22 cellular contexts compared by ENCODE assay signal in genomic region chr13:40806241-40806640, GRCh38. TPM values are rescaled to one million over a fixed set of nuclear protein-coding genes. Genes with fewer than 3 reads are reported as not detected.
DNase-seq lines count a peak whose midpoint lies in the region; ATAC-seq and TF ChIP-seq lines count a peak whose summit lies in the region.
"Had no signal": no experiment of that assay in that cellular context is flagged by ENCODE, and none has a peak within 500 bp of the region (broad histone marks: within the 10 kb centered on the region; RNA-seq: fewer than 3 reads in every experiment).

No MANE protein-coding gene starts in this region.

- peaks cover 60% of the 10 kb centered on the region for H3K4me1 ChIP-seq in body of pancreas
- no peaks in the 10 kb centered on the region for H3K4me1 ChIP-seq in smooth muscle cell (ENCODE audit: low read depth)
- H3K4me1 ChIP-seq: A549, BE2C, HAP-1 had no signal

- H3K9ac ChIP-seq in smooth muscle cell (ENCODE audit: low read depth) = no peak overlapping the region
- H3K9ac ChIP-seq: BLaER1 treated with 17β-estradiol and CSF1 and Interleukin-3, amounts not matched to agents 10 nM and 100 nM had no signal

- H3K9me3 ChIP-seq in body of pancreas (no peaks in the 10 kb centered on the region), smooth muscle cell (replicated peaks; ENCODE audit: low read depth) (no peaks in the 10 kb centered on the region)
- H3K9me3 ChIP-seq: A549; BE2C; BLaER1 treated with 17β-estradiol and CSF1 and Interleukin-3, amounts not matched to agents 10 nM and 100 nM; HAP-1 had no signal

- peaks cover 0 to 1% of the 10 kb centered on the region in 2 donors for H3K36me3 Mint-ChIP-seq in activated T-cell treated with anti-CD3 and anti-CD28 coated beads, Interleukin-2, amount 50 U/mL, for 72 hours (ENCODE audit: insufficient read depth in 2 of 2)
- H3K36me3 Mint-ChIP-seq in nephron (ENCODE audit: low read depth) = peaks cover 75% of the 10 kb centered on the region
- H3K36me3 Mint-ChIP-seq in stimulated activated effector memory CD8-positive, alpha-beta T cell treated with anti-CD3 and anti-CD28 coated beads, Interleukin-12 subunit alpha, Interleukin-12 subunit beta, amount 100 ng/mL, for 72 hours = peaks cover 38% of the 10 kb centered on the region

- no peaks in the 10 kb centered on the region for H3K27me3 Mint-ChIP-seq in activated T-cell treated with anti-CD3 and anti-CD28 coated beads, Interleukin-2, amount 50 U/mL, for 72 hours (ENCODE audit: low read depth)
- no peaks in the 10 kb centered on the region for H3K27me3 Mint-ChIP-seq in nephron (ENCODE audit: low read depth)
- H3K27me3 Mint-ChIP-seq: CD4-positive, alpha-beta memory T cell had no signal

- ATAC-seq in activated T-cell treated with anti-CD3 and anti-CD28 coated beads, Interleukin-2, amount 50 U/mL, for 72 hours (replicated peaks in 1 of 2) = no peak
- no peak for ATAC-seq in body of pancreas
- ATAC-seq in stimulated activated effector memory CD8-positive, alpha-beta T cell treated with anti-CD3 and anti-CD28 coated beads, Interleukin-12 subunit alpha, Interleukin-12 subunit beta, amount 100 ng/mL, for 72 hours = no peak
- no peak for ATAC-seq in HG03135 (IDR thresholded peaks at IDR 0.05; ENCODE audit: unreplicated experiment)
- ATAC-seq: A549, GM23338 had no signal

- H3K27ac ChIP-seq in body of pancreas = peak overlapping the region; percentile 18 to 52 (median 31)
- H3K27ac ChIP-seq in smooth muscle cell (ENCODE audit: low read depth) = no peak overlapping the region
- H3K27ac ChIP-seq: A549; BLaER1 treated with 17β-estradiol and CSF1 and Interleukin-3, amounts not matched to agents 10 nM and 100 nM had no signal

- H3K79me2 ChIP-seq in smooth muscle cell (ENCODE audit: low read depth) = no peaks in the 10 kb centered on the region

- DNase-seq in activated T-cell treated with anti-CD3 and anti-CD28 coated beads, Interleukin-2, amount 50 U/mL, for 72 hours = no peak
- DNase-seq in activated T-cell treated with anti-CD3 and anti-CD28 coated beads, Interleukin-2, amount 50 U/mL, for 48 hours = no peak
- DNase-seq in body of pancreas (no peak), smooth muscle cell (lab: John Stamatoyannopoulos, UW; ENCODE audit: unreplicated experiment) (no peak)
- no peak for DNase-seq in stimulated activated effector memory CD8-positive, alpha-beta T cell treated with anti-CD3 and anti-CD28 coated beads, Interleukin-12 subunit alpha, Interleukin-12 subunit beta, amount 100 ng/mL, for 72 hours (ENCODE audit: low spot score in 2 of 2)
- DNase-seq: 8988T; ACHN; AML-193; BE2C; Calu3; CD4-positive, alpha-beta memory T cell; COR-L47; DMS53; EL; GDM1; HFFc6 had no signal

- H4K20me1 ChIP-seq in smooth muscle cell (ENCODE audit: low read depth) = no peaks in the 10 kb centered on the region
- H4K20me1 ChIP-seq: BLaER1 treated with 17β-estradiol and CSF1 and Interleukin-3, amounts not matched to agents 10 nM and 100 nM had no signal

- no peak for TF ChIP-seq POLR2A in body of pancreas (IDR thresholded peaks at IDR 0.05)

- H3K27ac Mint-ChIP-seq in activated T-cell treated with anti-CD3 and anti-CD28 coated beads, Interleukin-2, amount 50 U/mL, for 72 hours = peak overlapping the region; percentile 40
- peak overlapping the region in 2 of 3 experiments; percentile 62 to 79 for H3K27ac Mint-ChIP-seq in nephron
- H3K27ac Mint-ChIP-seq in stimulated activated effector memory CD8-positive, alpha-beta T cell treated with anti-CD3 and anti-CD28 coated beads, Interleukin-12 subunit alpha, Interleukin-12 subunit beta, amount 100 ng/mL, for 72 hours = peak overlapping the region; percentile 2
- H3K27ac Mint-ChIP-seq: GM23338, HFFc6 had no signal

- H3K27me3 ChIP-seq in body of pancreas (no peaks in the 10 kb centered on the region), smooth muscle cell (ENCODE audit: low read depth) (no peaks in the 10 kb centered on the region)
- H3K27me3 ChIP-seq: BE2C; BLaER1 treated with 17β-estradiol and CSF1 and Interleukin-3, amounts not matched to agents 10 nM and 100 nM had no signal

- WGBS in body of pancreas, 2 donors = 38 to 50% methylated on average over 1 of the region's 1 CpG
- 89% methylated on average over 1 of the region's 1 CpG for WGBS in smooth muscle cell (ENCODE audit: low lambda C conversion rate)

- no peaks in the 10 kb centered on the region for H3F3A ChIP-seq in smooth muscle cell (ENCODE audit: low read depth)

- no peaks in the 10 kb centered on the region for H3K9me3 Mint-ChIP-seq in activated T-cell treated with anti-CD3 and anti-CD28 coated beads, Interleukin-2, amount 50 U/mL, for 72 hours
- no peaks in the 10 kb centered on the region for H3K9me3 Mint-ChIP-seq in nephron
- H3K9me3 Mint-ChIP-seq in stimulated activated effector memory CD8-positive, alpha-beta T cell treated with anti-CD3 and anti-CD28 coated beads, Interleukin-12 subunit alpha, Interleukin-12 subunit beta, amount 100 ng/mL, for 72 hours = no peaks in the 10 kb centered on the region
- H3K9me3 Mint-ChIP-seq: CD4-positive, alpha-beta memory T cell; GM23338; HFFc6 had no signal

- H3K36me3 ChIP-seq in body of pancreas (replicated peaks in 1 of 2; ENCODE audit: insufficient read depth in 1 of 2, low read depth in 2 of 2) = peaks cover 0 to 8% of the 10 kb centered on the region in 2 donors
- H3K36me3 ChIP-seq in smooth muscle cell (ENCODE audit: low read depth) = no peaks in the 10 kb centered on the region

- H3K4me3 ChIP-seq in body of pancreas (no peak overlapping the region), smooth muscle cell (no peak overlapping the region)
- H3K4me3 ChIP-seq: A549; BLaER1 treated with 17β-estradiol and CSF1 and Interleukin-3, amounts not matched to agents 10 nM and 100 nM; GM23338; HAP-1 had no signal

- TF ChIP-seq CTCF in body of pancreas (IDR thresholded peaks at IDR 0.05) (no peak), nephron (IDR thresholded peaks at IDR 0.05; ENCODE audit: unreplicated experiment in 3 of 3) (no peak), smooth muscle cell (IDR thresholded peaks at IDR 0.05; ENCODE audit: borderline replicate concordance, insufficient read depth, poor library complexity, severe bottlenecking) (no peak)

- intact Hi-C loops in body of pancreas (cut with DNase I) = no loop called here

- H2AFZ ChIP-seq in smooth muscle cell (ENCODE audit: low read depth) = no peak overlapping the region
- H2AFZ ChIP-seq: GM23338 had no signal

- H3K4me1 Mint-ChIP-seq in activated T-cell treated with anti-CD3 and anti-CD28 coated beads, Interleukin-2, amount 50 U/mL, for 72 hours (ENCODE audit: low read depth) = no peaks in the 10 kb centered on the region
- peaks cover 7% of the 10 kb centered on the region for H3K4me1 Mint-ChIP-seq in nephron
- no peaks in the 10 kb centered on the region for H3K4me1 Mint-ChIP-seq in stimulated activated effector memory CD8-positive, alpha-beta T cell treated with anti-CD3 and anti-CD28 coated beads, Interleukin-12 subunit alpha, Interleukin-12 subunit beta, amount 100 ng/mL, for 72 hours
- H3K4me1 Mint-ChIP-seq: GM23338 had no signal

- no peak overlapping the region for H3K4me2 ChIP-seq in smooth muscle cell
- H3K4me2 ChIP-seq: A549; BLaER1 treated with 17β-estradiol and CSF1 and Interleukin-3, amounts not matched to agents 10 nM and 100 nM; GM23338 had no signal

- H3K4me3 Mint-ChIP-seq in activated T-cell treated with anti-CD3 and anti-CD28 coated beads, Interleukin-2, amount 50 U/mL, for 72 hours = no peak overlapping the region
- no peak overlapping the region for H3K4me3 Mint-ChIP-seq in nephron
- no peak overlapping the region for H3K4me3 Mint-ChIP-seq in stimulated activated effector memory CD8-positive, alpha-beta T cell treated with anti-CD3 and anti-CD28 coated beads, Interleukin-12 subunit alpha, Interleukin-12 subunit beta, amount 100 ng/mL, for 72 hours
- H3K4me3 Mint-ChIP-seq: CD4-positive, alpha-beta memory T cell; GM23338; HFFc6 had no signal

RNA-seq across cellular contexts. Expression of gene SLC25A15, which starts 16.8 kb away (rescaled TPM):
- 10 to 100 TPM; 13.0 to 14.3 TPM for total RNA-seq in activated T-cell treated with anti-CD3 and anti-CD28 coated beads, Interleukin-2, amount 50 U/mL, for 72 hours
- total RNA-seq in body of pancreas (10 to 100 TPM in 1 of 2 donors, 1 to 10 TPM in 1; 4.6 to 27.8 TPM), smooth muscle cell (11.1 and 13.6 TPM in 2 replicates)
- 4.1 and 6.3 TPM in 2 replicates for polyA plus RNA-seq in smooth muscle cell

RNA-seq across cellular contexts. Expression of gene MRPS31, which starts 35.3 kb away (rescaled TPM):
- 10 to 100 TPM; 47.8 to 52.3 TPM for total RNA-seq in activated T-cell treated with anti-CD3 and anti-CD28 coated beads, Interleukin-2, amount 50 U/mL, for 72 hours
- total RNA-seq in body of pancreas = 10 to 100 TPM; 10.9 to 11.9 TPM
- total RNA-seq in smooth muscle cell = 25.2 and 34.9 TPM in 2 replicates
- polyA plus RNA-seq in smooth muscle cell = 18.8 and 23.9 TPM in 2 replicates

Comparison
In these comparisons a context has a peak if more than half of its experiments do, and no peak if none do; other contexts are left out.
1. H3K27ac Mint-ChIP-seq: peak in every context shown above with its lines; median percentile 70 in nephron; 40 in activated T-cell treated with anti-CD3 and anti-CD28 coated beads, Interleukin-2, amount 50 U/mL, for 72 hours; 2 in stimulated activated effector memory CD8-positive, alpha-beta T cell treated with anti-CD3 and anti-CD28 coated beads, Interleukin-12 subunit alpha, Interleukin-12 subunit beta, amount 100 ng/mL, for 72 hours.